ENCODE assay signal across 9 cellular contexts in genomic region chr6:137655291-137655690, GRCh38.
"Had no signal": no experiment of that assay in that cellular context is flagged by ENCODE, and none has a peak within 500 bp of the region (broad histone marks: within the 10 kb centered on the region; RNA-seq: fewer than 3 reads in every experiment).

No MANE protein-coding gene starts in this region.

- H3K27ac Mint-ChIP-seq: GM23338, H9, HFFc6 had no signal

- H3K9me3 ChIP-seq: HAP-1 had no signal

- H3K4me1 Mint-ChIP-seq: GM23338 had no signal

- H3K27ac ChIP-seq: GM23248 had no signal

- ATAC-seq: GM23338, HCT116 had no signal

- H3K36me3 ChIP-seq: HAP-1 had no signal

- H3K4me3 Mint-ChIP-seq: GM23338, H9, HFFc6 had no signal

- DNase-seq: GM23248, GOT3, H7, H9, HCEC 1CT, HFFc6 had no signal

- H3K4me3 ChIP-seq: GM23248, GM23338, HAP-1 had no signal

- H2AFZ ChIP-seq: GM23248, GM23338 had no signal

- H3K9ac ChIP-seq: GM23248 had no signal

- H3K4me2 ChIP-seq: GM23338 had no signal
